9 cellular contexts compared by ENCODE assay signal in genomic region chr2:130963849-130964793, GRCh38.
A peak's percentile ranks its signal among the peaks of the same experiment; 100 is the strongest.
DNase-seq lines count a peak whose midpoint lies in the region; ATAC-seq and TF ChIP-seq lines count a peak whose summit lies in the region.
"Had no signal": no experiment of that assay in that cellular context is flagged by ENCODE, and none has a peak within 500 bp of the region (broad histone marks: within the 10 kb centered on the region; RNA-seq: fewer than 3 reads in every experiment).

No MANE protein-coding gene starts in this region.

- peak; percentile 25 for TF ChIP-seq CTCF in NB4 (IDR thresholded peaks at IDR 0.05; ENCODE audit: low read depth, low read length)
- no peak for TF ChIP-seq CTCF in coronary artery (IDR thresholded peaks at IDR 0.05)
- TF ChIP-seq CTCF in neural cell (IDR thresholded peaks at IDR 0.05; ENCODE audit: poor library complexity, severe bottlenecking), result peak; percentile 80

- H3K27me3 ChIP-seq in neural cell (ENCODE audit: insufficient read depth, low read depth, low read length), result peaks cover 63% of the 10 kb centered on the region

- DNase-seq in EH (ENCODE audit: low read depth), result peak; percentile 12
- peak; percentile 25 for DNase-seq in NB4 (ENCODE audit: low read depth)
- DNase-seq in coronary artery (ENCODE audit: low spot score), result no peak
- no peak for DNase-seq in activated T-helper 2 cell treated with anti-CD3 and anti-CD28 coated beads, Interferon-gamma antibody, Interleukin-2, Interleukin-4, amounts not matched to agents 10 μg/mL and 5 μg/mL and 100 μg/mL, durations not matched to agents 14 hours and 24 hours and 36 hours (ENCODE audit: low spot score)
- no peak for DNase-seq in pons (ENCODE audit: low spot score)

- intact Hi-C loops in activated T-helper 2 cell treated with anti-CD3 and anti-CD28 coated beads, Interferon-gamma antibody, Interleukin-2, Interleukin-4, amounts not matched to agents 10 μg/mL and 5 μg/mL and 100 μg/mL, durations not matched to agents 14 hours and 24 hours and 36 hours (cut with micrococcal nuclease), result no loop called here

- TF ChIP-seq EP300 in neural cell (conservative IDR thresholded peaks at IDR 0.05; ENCODE audit: poor library complexity, severe bottlenecking), result no peak

- H3K4me2 ChIP-seq in neural cell (ENCODE audit: low read length), result peak overlapping the region; percentile 70
- H3K4me2 ChIP-seq: KMS-11 had no signal

- H3K36me3 ChIP-seq in neural cell (ENCODE audit: insufficient read depth, low read length), result no peaks in the 10 kb centered on the region

- no peaks in the 10 kb centered on the region for H3K79me2 ChIP-seq in neural cell (replicated peaks; ENCODE audit: insufficient read depth, low read length)

- peak; percentile 50 for TF ChIP-seq RAD21 in neural cell (conservative IDR thresholded peaks at IDR 0.05)

- no peaks in the 10 kb centered on the region for H3K9me2 ChIP-seq in neural cell (ENCODE audit: insufficient read depth, low read length)

- H3K4me1 Mint-ChIP-seq in activated T-helper 2 cell treated with anti-CD3 and anti-CD28 coated beads, Interferon-gamma antibody, Interleukin-2, Interleukin-4, amounts not matched to agents 10 μg/mL and 5 μg/mL and 100 μg/mL, durations not matched to agents 14 hours and 24 hours and 36 hours (ENCODE audit: low read depth), result peaks cover 7% of the 10 kb centered on the region

- H3K9me3 Mint-ChIP-seq in activated T-helper 2 cell treated with anti-CD3 and anti-CD28 coated beads, Interferon-gamma antibody, Interleukin-2, Interleukin-4, amounts not matched to agents 10 μg/mL and 5 μg/mL and 100 μg/mL, durations not matched to agents 14 hours and 24 hours and 36 hours, result no peaks in the 10 kb centered on the region

- H3K27ac Mint-ChIP-seq in activated T-helper 2 cell treated with anti-CD3 and anti-CD28 coated beads, Interferon-gamma antibody, Interleukin-2, Interleukin-4, amounts not matched to agents 10 μg/mL and 5 μg/mL and 100 μg/mL, durations not matched to agents 14 hours and 24 hours and 36 hours, result no peak overlapping the region

- peak overlapping the region; percentile 15 for H2AFZ ChIP-seq in neural cell (ENCODE audit: low read depth, low read length)

- H3K36me3 Mint-ChIP-seq in activated T-helper 2 cell treated with anti-CD3 and anti-CD28 coated beads, Interferon-gamma antibody, Interleukin-2, Interleukin-4, amounts not matched to agents 10 μg/mL and 5 μg/mL and 100 μg/mL, durations not matched to agents 14 hours and 24 hours and 36 hours (ENCODE audit: low read depth), result no peaks in the 10 kb centered on the region

- no peak overlapping the region for H3K4me3 Mint-ChIP-seq in activated T-helper 2 cell treated with anti-CD3 and anti-CD28 coated beads, Interferon-gamma antibody, Interleukin-2, Interleukin-4, amounts not matched to agents 10 μg/mL and 5 μg/mL and 100 μg/mL, durations not matched to agents 14 hours and 24 hours and 36 hours (ENCODE audit: low read depth)

- TF ChIP-seq POLR2A in NB4 (IDR thresholded peaks at IDR 0.05; ENCODE audit: extremely low read depth, insufficient read length), result no peak

- H3K9ac ChIP-seq in neural cell (ENCODE audit: low read length), result peak overlapping the region; percentile 66
- H3K9ac ChIP-seq: KMS-11 had no signal

- H3F3A ChIP-seq in neural cell (ENCODE audit: insufficient read depth, low read length, poor library complexity, severe bottlenecking), result no peaks in the 10 kb centered on the region

- peaks cover 51% of the 10 kb centered on the region for H3K27me3 Mint-ChIP-seq in activated T-helper 2 cell treated with anti-CD3 and anti-CD28 coated beads, Interferon-gamma antibody, Interleukin-2, Interleukin-4, amounts not matched to agents 10 μg/mL and 5 μg/mL and 100 μg/mL, durations not matched to agents 14 hours and 24 hours and 36 hours (ENCODE audit: low read depth)

- H3K4me3 ChIP-seq in NB4 (ENCODE audit: low read depth, low read length) (no peak overlapping the region), coronary artery (peak overlapping the region; percentile 65), neural cell (ENCODE audit: low read length) (peak overlapping the region; percentile 69)

- no peaks in the 10 kb centered on the region for H4K20me1 ChIP-seq in neural cell (ENCODE audit: insufficient read depth)

- ATAC-seq in GM21786 (IDR thresholded peaks at IDR 0.05; ENCODE audit: unreplicated experiment) (no peak), HG03571 (IDR thresholded peaks at IDR 0.05; ENCODE audit: unreplicated experiment) (no peak)

- H3K27ac ChIP-seq in coronary artery, result no peak overlapping the region
- H3K27ac ChIP-seq in neural cell (ENCODE audit: low read length), result no peak overlapping the region
- H3K27ac ChIP-seq: KMS-11 had no signal

- H3K9me3 ChIP-seq in neural cell (ENCODE audit: low read length), result no peaks in the 10 kb centered on the region

TF ChIP-seq in neural cell, 6 proteins besides CTCF, POLR2A, EP300 and RAD21:
- TF ChIP-seq POLR2AphosphoS5 (IDR thresholded peaks at IDR 0.05), result peak; percentile 2
- peak; percentile 29 for TF ChIP-seq MXI1 (conservative IDR thresholded peaks at IDR 0.05; ENCODE audit: poor library complexity, severe bottlenecking)
- TF ChIP-seq SMC3 (conservative IDR thresholded peaks at IDR 0.05; ENCODE audit: poor library complexity), result peak; percentile 72
- TF ChIP-seq TAF1 (IDR thresholded peaks at IDR 0.05; ENCODE audit: low read depth), result no peak
- no peak for TF ChIP-seq REST (IDR thresholded peaks at IDR 0.05; ENCODE audit: borderline replicate concordance)
- TF ChIP-seq EZH2 (IDR thresholded peaks at IDR 0.05; ENCODE audit: borderline replicate concordance, insufficient read depth, low read length, poor library complexity, severe bottlenecking), result no peak

Comparison
In these comparisons a context has a peak if more than half of its experiments do, and no peak if none do; other contexts are left out.
1. DNase-seq: peak in EH (single experiment) and NB4 (single experiment); none in coronary artery (single experiment), activated T-helper 2 cell treated with anti-CD3 and anti-CD28 coated beads, Interferon-gamma antibody, Interleukin-2, Interleukin-4, amounts not matched to agents 10 μg/mL and 5 μg/mL and 100 μg/mL, durations not matched to agents 14 hours and 24 hours and 36 hours (single experiment) and pons (single experiment).